Comparison of ENCODE assay signal across 30 cellular contexts in the genomic region with DNA sequence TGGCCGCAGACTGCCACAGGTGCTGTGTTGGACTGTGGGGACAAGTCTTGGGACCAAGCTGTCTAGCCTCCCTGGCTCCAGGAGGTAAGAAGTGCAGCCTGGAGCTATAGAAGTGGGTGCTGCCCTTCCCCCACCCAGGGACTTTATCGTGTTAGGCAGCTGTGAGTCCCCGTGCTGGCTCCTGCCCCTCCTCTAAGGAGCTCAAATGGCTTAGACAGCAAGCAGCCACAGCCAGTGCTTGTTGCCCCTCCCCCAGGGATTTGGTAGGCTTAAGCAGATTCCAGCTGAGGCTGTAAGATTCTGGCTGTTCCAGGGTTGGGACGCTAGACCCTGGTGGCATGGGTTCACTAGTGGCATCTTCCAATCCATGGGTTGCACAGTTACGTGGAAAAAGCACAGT.
"Had no signal": no experiment of that assay in that cellular context is flagged by ENCODE, and none has a peak within 500 bp of the region (broad histone marks: within the 10 kb centered on the region; RNA-seq: fewer than 3 reads in every experiment).

No MANE protein-coding gene starts in this region.

- H3K27ac ChIP-seq: brain microvascular endothelial cell, coronary artery, dorsolateral prefrontal cortex, heart left ventricle, right atrium auricular region, suprapubic skin, transverse colon had no signal

- DNase-seq: activated B cell treated with CpG ODN at 0.5 μM for 24 hours; activated CD4-positive, alpha-beta T cell treated with anti-CD3 and anti-CD28 coated beads, Interleukin-2, amount 50 U/mL, for 1 hour; activated CD8-positive, alpha-beta T cell treated with anti-CD3 and anti-CD28 coated beads for 36 hours; activated gamma-delta T cell treated with Interleukin-2 at 50 U/mL for 16 hours; activated naive CD4-positive, alpha-beta T cell treated with anti-CD3 and anti-CD28 coated beads, Interleukin-2, amount 50 U/mL, for 16 hours; activated T-cell treated with anti-CD3 and anti-CD28 coated beads, Interleukin-2, amount 50 U/mL, for 4 hours; amniotic stem cell; brain microvascular endothelial cell; dorsolateral prefrontal cortex; effector memory CD4-positive, alpha-beta T cell; erythroblast; foreskin fibroblast; heart left ventricle; hypothalamus; immature natural killer cell; kidney; left colon; mammary epithelial cell; naive thymus-derived CD4-positive, alpha-beta T cell; stimulated activated CD4-positive, alpha-beta T cell treated with anti-CD3 and anti-CD28 coated beads, Interleukin-15, amount 100 ng/mL, for 24 hours; stimulated activated CD4-positive, alpha-beta T cell treated with anti-CD3 and anti-CD28 coated beads, Interleukin-2, amount 100 ng/mL, for 24 hours; stimulated activated naive CD4-positive, alpha-beta T cell; T-helper 9 cell; transverse colon had no signal

- H3K9me3 ChIP-seq: right atrium auricular region, suprapubic skin, transverse colon had no signal

- H3K36me3 ChIP-seq: brain microvascular endothelial cell, heart left ventricle, right atrium auricular region, suprapubic skin, transverse colon had no signal

- H3K27me3 ChIP-seq: brain microvascular endothelial cell, dorsolateral prefrontal cortex, heart left ventricle, right atrium auricular region, suprapubic skin, transverse colon had no signal

- H3K4me3 Mint-ChIP-seq: activated B cell treated with CpG ODN at 0.5 μM for 24 hours; activated CD8-positive, alpha-beta T cell treated with anti-CD3 and anti-CD28 coated beads for 36 hours; activated T-cell treated with anti-CD3 and anti-CD28 coated beads, Interleukin-2, amount 50 U/mL, for 4 hours; activated T-helper 17 cell treated with anti-CD3 and anti-CD28 coated beads, Interleukin-2, amount 50 U/mL, for 72 hours; immature natural killer cell; mesothelial cell of epicardium; naive thymus-derived CD4-positive, alpha-beta T cell; neural crest cell had no signal

- H3K27ac Mint-ChIP-seq: activated B cell treated with CpG ODN at 0.5 μM for 24 hours; activated CD8-positive, alpha-beta T cell treated with anti-CD3 and anti-CD28 coated beads for 36 hours; activated T-helper 17 cell treated with anti-CD3 and anti-CD28 coated beads, Interleukin-2, amount 50 U/mL, for 72 hours; immature natural killer cell; mesothelial cell of epicardium; naive thymus-derived CD4-positive, alpha-beta T cell had no signal

- H3K27me3 Mint-ChIP-seq: activated B cell treated with CpG ODN at 0.5 μM for 24 hours; activated CD8-positive, alpha-beta T cell treated with anti-CD3 and anti-CD28 coated beads for 36 hours; activated T-helper 17 cell treated with anti-CD3 and anti-CD28 coated beads, Interleukin-2, amount 50 U/mL, for 72 hours; naive thymus-derived CD4-positive, alpha-beta T cell had no signal

- H3K36me3 Mint-ChIP-seq: mesothelial cell of epicardium had no signal

- H3K4me3 ChIP-seq: coronary artery, dorsolateral prefrontal cortex, heart left ventricle, right atrium auricular region, suprapubic skin, transverse colon had no signal

- H3K4me1 Mint-ChIP-seq: activated B cell treated with CpG ODN at 0.5 μM for 24 hours; activated T-helper 17 cell treated with anti-CD3 and anti-CD28 coated beads, Interleukin-2, amount 50 U/mL, for 72 hours; immature natural killer cell; mesothelial cell of epicardium; naive thymus-derived CD4-positive, alpha-beta T cell; neural crest cell had no signal

- ATAC-seq: activated CD8-positive, alpha-beta T cell treated with anti-CD3 and anti-CD28 coated beads for 36 hours; activated T-cell treated with anti-CD3 and anti-CD28 coated beads, Interleukin-2, amount 50 U/mL, for 4 hours; activated T-helper 17 cell treated with anti-CD3 and anti-CD28 coated beads, Interleukin-2, amount 50 U/mL, for 72 hours; heart left ventricle; left colon; naive thymus-derived CD4-positive, alpha-beta T cell had no signal

- H3K4me1 ChIP-seq: heart left ventricle, right atrium auricular region, suprapubic skin, transverse colon had no signal
